9 cellular contexts compared by ENCODE assay signal in genomic region chr19:33522371-33522662, GRCh38. TPM values are rescaled to one million over a fixed set of nuclear protein-coding genes. Genes with fewer than 3 reads are reported as not detected.
DNase-seq lines count a peak whose midpoint lies in the region; ATAC-seq and TF ChIP-seq lines count a peak whose summit lies in the region.
"Had no signal": no experiment of that assay in that cellular context is flagged by ENCODE, and none has a peak within 500 bp of the region (broad histone marks: within the 10 kb centered on the region; RNA-seq: fewer than 3 reads in every experiment).

No MANE protein-coding gene starts in this region.

- no peak for TF ChIP-seq CTCF in lower lobe of right lung (IDR thresholded peaks at IDR 0.05)
- no peak for TF ChIP-seq CTCF in tibial artery (IDR thresholded peaks at IDR 0.05)

- H3K9me3 Mint-ChIP-seq in activated T-cell treated with anti-CD3 and anti-CD28 coated beads, Interleukin-2, amount 50 U/mL, for 72 hours, result no peaks in the 10 kb centered on the region
- H3K9me3 Mint-ChIP-seq in activated naive CD8-positive, alpha-beta T cell treated with anti-CD3 and anti-CD28 coated beads, Interleukin-2, amount 10 ng/mL, durations not matched to agents 7 days and 5 days, result no peaks in the 10 kb centered on the region

- peak overlapping the region; percentile 96 to 97 for H3K4me3 Mint-ChIP-seq in activated T-cell treated with anti-CD3 and anti-CD28 coated beads, Interleukin-2, amount 50 U/mL, for 72 hours
- H3K4me3 Mint-ChIP-seq in activated naive CD8-positive, alpha-beta T cell treated with anti-CD3 and anti-CD28 coated beads, Interleukin-2, amount 10 ng/mL, durations not matched to agents 7 days and 5 days, result peak overlapping the region; percentile 82

- intact Hi-C loops in lower lobe of right lung (cut with DNase I), result no loop called here
- intact Hi-C loops in tibial artery (cut with DNase I; ENCODE audit: low total_unique reads), result no loop called here

- H3K36me3 ChIP-seq in lower lobe of right lung, result no peaks in the 10 kb centered on the region
- peaks cover 0 to 6% (median 0%) of the 10 kb centered on the region in 3 donors for H3K36me3 ChIP-seq in tibial artery

- H3K27me3 ChIP-seq in lower lobe of right lung (ENCODE audit: low read depth), result no peaks in the 10 kb centered on the region
- H3K27me3 ChIP-seq in tibial artery, result peaks cover 0 to 15% of the 10 kb centered on the region in 2 donors

- H3K9me3 ChIP-seq in lower lobe of right lung (no peaks in the 10 kb centered on the region), tibial artery (no peaks in the 10 kb centered on the region)

- peak overlapping the region; percentile 31 for H3K27ac Mint-ChIP-seq in activated T-cell treated with anti-CD3 and anti-CD28 coated beads, Interleukin-2, amount 50 U/mL, for 72 hours
- no peak overlapping the region for H3K27ac Mint-ChIP-seq in activated naive CD8-positive, alpha-beta T cell treated with anti-CD3 and anti-CD28 coated beads, Interleukin-2, amount 10 ng/mL, durations not matched to agents 7 days and 5 days

- no peak for DNase-seq in activated T-cell treated with anti-CD3 and anti-CD28 coated beads, Interleukin-2, amount 50 U/mL, for 72 hours
- no peak for DNase-seq in activated T-cell treated with anti-CD3 and anti-CD28 coated beads, Interleukin-2, amount 50 U/mL, for 1 hour
- DNase-seq in activated naive CD8-positive, alpha-beta T cell treated with anti-CD3 and anti-CD28 coated beads, Interleukin-2, amount 10 ng/mL, durations not matched to agents 7 days and 5 days, result no peak
- DNase-seq in lower lobe of right lung, result no peak
- DNase-seq in tibial artery, result no peak
- no peak for DNase-seq in NCI-H2196 treated with DMSO at 0.1 percent for 48 hours (lab: John Stamatoyannopoulos, UW; ENCODE audit: unreplicated experiment)
- DNase-seq in DMS79 treated with DMSO at 0.1 percent for 48 hours (lab: John Stamatoyannopoulos, UW), result no peak
- no peak for DNase-seq in A172 (ENCODE audit: low spot score)

- H3K4me1 ChIP-seq in lower lobe of right lung, result peaks cover 20% of the 10 kb centered on the region
- peaks cover 0 to 19% (median 15%) of the 10 kb centered on the region in 4 donors for H3K4me1 ChIP-seq in tibial artery

- POLR2A ChIA-PET in activated naive CD8-positive, alpha-beta T cell treated with anti-CD3 and anti-CD28 coated beads, Interleukin-2, amount 10 ng/mL, durations not matched to agents 7 days and 5 days (lab: Charles Lee), result no interaction called here

- H3K27ac ChIP-seq in lower lobe of right lung (no peak overlapping the region), tibial artery (peak overlapping the region; percentile 62 to 77)
- H3K27ac ChIP-seq: C4-2B had no signal

- peaks cover 22% of the 10 kb centered on the region for H3K4me1 Mint-ChIP-seq in activated T-cell treated with anti-CD3 and anti-CD28 coated beads, Interleukin-2, amount 50 U/mL, for 72 hours (ENCODE audit: low read depth)
- H3K4me1 Mint-ChIP-seq in activated naive CD8-positive, alpha-beta T cell treated with anti-CD3 and anti-CD28 coated beads, Interleukin-2, amount 10 ng/mL, durations not matched to agents 7 days and 5 days, result peaks cover 22% of the 10 kb centered on the region

- H3K27me3 Mint-ChIP-seq in activated T-cell treated with anti-CD3 and anti-CD28 coated beads, Interleukin-2, amount 50 U/mL, for 72 hours (ENCODE audit: low read depth), result no peaks in the 10 kb centered on the region
- no peaks in the 10 kb centered on the region for H3K27me3 Mint-ChIP-seq in activated naive CD8-positive, alpha-beta T cell treated with anti-CD3 and anti-CD28 coated beads, Interleukin-2, amount 10 ng/mL, durations not matched to agents 7 days and 5 days

- no peak for ATAC-seq in activated T-cell treated with anti-CD3 and anti-CD28 coated beads, Interleukin-2, amount 50 U/mL, for 72 hours (replicated peaks in 1 of 2)
- ATAC-seq in activated naive CD8-positive, alpha-beta T cell treated with anti-CD3 and anti-CD28 coated beads, Interleukin-2, amount 10 ng/mL, durations not matched to agents 7 days and 5 days (ENCODE audit: low read depth), result no peak
- no peak for ATAC-seq in lower lobe of right lung

- no peaks in the 10 kb centered on the region for H3K36me3 Mint-ChIP-seq in activated T-cell treated with anti-CD3 and anti-CD28 coated beads, Interleukin-2, amount 50 U/mL, for 72 hours (ENCODE audit: insufficient read depth in 2 of 2)
- H3K36me3 Mint-ChIP-seq in activated naive CD8-positive, alpha-beta T cell treated with anti-CD3 and anti-CD28 coated beads, Interleukin-2, amount 10 ng/mL, durations not matched to agents 7 days and 5 days, result no peaks in the 10 kb centered on the region

- H3K4me3 ChIP-seq in lower lobe of right lung, result peak overlapping the region; percentile 99
- H3K4me3 ChIP-seq in tibial artery, result peak overlapping the region; percentile 74 to 97

RNA-seq across cellular contexts. Expression of gene PEPD, which starts 0.7 kb away (rescaled TPM):
- total RNA-seq in activated T-cell treated with anti-CD3 and anti-CD28 coated beads, Interleukin-2, amount 50 U/mL, for 72 hours, result 10 to 100 TPM; 19.8 to 21.1 TPM
- total RNA-seq in activated naive CD8-positive, alpha-beta T cell treated with anti-CD3 and anti-CD28 coated beads, Interleukin-2, amount 10 ng/mL, durations not matched to agents 7 days and 5 days, result 10 to 100 TPM; 23.5 to 26.2 TPM
- 94.0 TPM for total RNA-seq in lower lobe of right lung
- total RNA-seq in A172 (2014; rRNA removed; shearing (Covaris generic)), result 72.3 and 84.1 TPM in 2 replicates
